In the genomic region with DNA sequence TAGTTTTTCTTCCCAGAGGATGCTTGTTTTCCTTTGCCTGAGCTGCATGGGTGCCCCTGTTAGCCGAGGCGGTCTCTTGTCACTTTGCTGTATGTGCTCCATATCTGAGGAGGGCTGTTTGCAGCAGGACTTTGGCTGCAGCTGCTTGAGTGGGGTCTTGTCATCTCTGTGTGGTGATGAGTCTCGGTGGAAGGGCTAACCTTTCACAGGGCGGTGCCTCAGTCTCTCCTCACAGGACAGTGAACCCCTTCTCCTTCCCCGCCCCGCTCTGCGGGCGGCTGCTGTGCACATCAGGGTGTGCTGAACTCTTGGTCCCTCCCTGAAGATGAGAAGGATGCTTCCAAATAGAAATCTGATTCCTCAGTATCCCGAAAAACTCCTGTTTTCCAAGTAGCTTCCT, we compare ENCODE assay signal across 19 cellular contexts.
A peak's percentile ranks its signal among the peaks of the same experiment; 100 is the strongest.
DNase-seq lines count a peak whose midpoint lies in the region; ATAC-seq and TF ChIP-seq lines count a peak whose summit lies in the region.
"Had no signal": no experiment of that assay in that cellular context is flagged by ENCODE, and none has a peak within 500 bp of the region (broad histone marks: within the 10 kb centered on the region; RNA-seq: fewer than 3 reads in every experiment).

No MANE protein-coding gene starts in this region.

- H3K27ac ChIP-seq in ascending aorta (peak overlapping the region; percentile 96 to 99), tibial artery (peak overlapping the region; percentile 86 to 96)
- H3K27ac ChIP-seq: WERI-Rb-1 had no signal

- peaks cover 3% of the 10 kb centered on the region for H3K9me3 Mint-ChIP-seq in natural killer cell treated with Interleukin-12 subunit alpha and Interleukin-12 subunit beta and Interleukin-15 and Interleukin-18, amount 100 ng/mL, for 72 hours
- H3K9me3 Mint-ChIP-seq in natural killer cell = no peaks in the 10 kb centered on the region
- H3K9me3 Mint-ChIP-seq: activated CD4-positive, alpha-beta memory T cell treated with anti-CD3 and anti-CD28 coated beads, Interleukin-2, amount 10 ng/mL, durations not matched to agents 7 days and 5 days; CD8-positive, alpha-beta memory T cell; effector memory CD8-positive, alpha-beta T cell; stimulated activated naive CD8-positive, alpha-beta T cell treated with anti-CD3 and anti-CD28 coated beads, Interleukin-15, amount 100 ng/mL, for 72 hours had no signal

- peak overlapping the region; percentile 19 to 63 for H3K27ac Mint-ChIP-seq in natural killer cell treated with Interleukin-12 subunit alpha and Interleukin-12 subunit beta and Interleukin-15 and Interleukin-18, amount 100 ng/mL, for 72 hours
- no peak overlapping the region for H3K27ac Mint-ChIP-seq in natural killer cell

- H3K36me3 Mint-ChIP-seq in natural killer cell treated with Interleukin-12 subunit alpha and Interleukin-12 subunit beta and Interleukin-15 and Interleukin-18, amount 100 ng/mL, for 72 hours = peaks cover 9% of the 10 kb centered on the region
- no peaks in the 10 kb centered on the region for H3K36me3 Mint-ChIP-seq in natural killer cell

- peak; percentile 23 for DNase-seq in natural killer cell treated with Interleukin-12 subunit alpha and Interleukin-12 subunit beta and Interleukin-15 and Interleukin-18, amount 100 ng/mL, for 72 hours (ENCODE audit: low spot score)
- DNase-seq in natural killer cell (no peak), ascending aorta (ENCODE audit: low spot score in 2 of 2) (peak in 1 of 2 donors; percentile 53), mesenteric fat pad (ENCODE audit: low spot score) (peak; percentile 75), tibial artery (peak in 1 of 2 donors; percentile 16), A172 (ENCODE audit: low spot score) (no peak)
- DNase-seq in stimulated activated CD8-positive, alpha-beta memory T cell treated with anti-CD3 and anti-CD28 coated beads, Interleukin-4, amount 100 ng/mL, for 48 hours = no peak
- DNase-seq in stimulated activated CD4-positive, alpha-beta T cell treated with anti-CD3 and anti-CD28 coated beads, Interleukin-4, amount 100 ng/mL, for 24 hours = no peak
- DNase-seq: activated CD4-positive, alpha-beta memory T cell treated with anti-CD3 and anti-CD28 coated beads, Interleukin-2, amount 10 ng/mL, durations not matched to agents 7 days and 5 days; caudate nucleus; CD8-positive, alpha-beta memory T cell; effector memory CD8-positive, alpha-beta T cell; islet precursor cell; mesendoderm; NCI-H187 treated with DMSO at 0.1 percent for 48 hours; NCI-H446; RPMI8226; WERI-Rb-1 had no signal

- peaks cover 0 to 14% of the 10 kb centered on the region in 2 donors for H3K36me3 ChIP-seq in ascending aorta
- H3K36me3 ChIP-seq in tibial artery = peaks cover 0 to 27% (median 0%) of the 10 kb centered on the region in 3 donors
- H3K36me3 ChIP-seq: WERI-Rb-1 had no signal

- H3K27me3 Mint-ChIP-seq in natural killer cell treated with Interleukin-12 subunit alpha and Interleukin-12 subunit beta and Interleukin-15 and Interleukin-18, amount 100 ng/mL, for 72 hours = no peaks in the 10 kb centered on the region
- H3K27me3 Mint-ChIP-seq in natural killer cell (ENCODE audit: low read depth in 2 of 2) = no peaks in the 10 kb centered on the region
- H3K27me3 Mint-ChIP-seq: activated CD4-positive, alpha-beta memory T cell treated with anti-CD3 and anti-CD28 coated beads, Interleukin-2, amount 10 ng/mL, durations not matched to agents 7 days and 5 days; CD8-positive, alpha-beta memory T cell; effector memory CD8-positive, alpha-beta T cell; stimulated activated naive CD8-positive, alpha-beta T cell treated with anti-CD3 and anti-CD28 coated beads, Interleukin-15, amount 100 ng/mL, for 72 hours had no signal

- H3K9me3 ChIP-seq in ascending aorta (no peaks in the 10 kb centered on the region), tibial artery (no peaks in the 10 kb centered on the region)

- H3K4me1 ChIP-seq in ascending aorta = peaks cover 10 to 24% of the 10 kb centered on the region in 2 donors
- peaks cover 6 to 44% (median 27%) of the 10 kb centered on the region in 4 donors for H3K4me1 ChIP-seq in tibial artery

- H3K27me3 ChIP-seq in ascending aorta (no peaks in the 10 kb centered on the region), tibial artery (no peaks in the 10 kb centered on the region)

- H3K4me3 ChIP-seq in ascending aorta (no peak overlapping the region), tibial artery (no peak overlapping the region)

- ATAC-seq in natural killer cell treated with Interleukin-12 subunit alpha and Interleukin-12 subunit beta and Interleukin-15 and Interleukin-18, amount 100 ng/mL, for 72 hours = no peak
- no peak for ATAC-seq in natural killer cell

- peaks cover 8 to 24% of the 10 kb centered on the region in 2 donors for H3K4me1 Mint-ChIP-seq in natural killer cell treated with Interleukin-12 subunit alpha and Interleukin-12 subunit beta and Interleukin-15 and Interleukin-18, amount 100 ng/mL, for 72 hours (ENCODE audit: low read depth in 2 of 2)
- H3K4me1 Mint-ChIP-seq in natural killer cell = peaks cover 0 to 15% of the 10 kb centered on the region in 2 donors

- TF ChIP-seq CTCF in natural killer cell (IDR thresholded peaks at IDR 0.05) = no peak
- no peak for TF ChIP-seq CTCF in ascending aorta (IDR thresholded peaks at IDR 0.05)
- TF ChIP-seq CTCF in tibial artery (IDR thresholded peaks at IDR 0.05) = no peak

- peak overlapping the region; percentile 20 for H3K4me3 Mint-ChIP-seq in natural killer cell treated with Interleukin-12 subunit alpha and Interleukin-12 subunit beta and Interleukin-15 and Interleukin-18, amount 100 ng/mL, for 72 hours
- no peak overlapping the region for H3K4me3 Mint-ChIP-seq in natural killer cell
- H3K4me3 Mint-ChIP-seq: activated CD4-positive, alpha-beta memory T cell treated with anti-CD3 and anti-CD28 coated beads, Interleukin-2, amount 10 ng/mL, durations not matched to agents 7 days and 5 days; effector memory CD8-positive, alpha-beta T cell had no signal

- intact Hi-C loops in natural killer cell (cut with micrococcal nuclease) = no loop called here
- intact Hi-C loops in ascending aorta (cut with DNase I) = no loop called here
- intact Hi-C loops in tibial artery (cut with DNase I; ENCODE audit: low total_unique reads) = no loop called here

Comparison
In these comparisons a context has a peak if more than half of its experiments do, and no peak if none do; other contexts are left out.
1. DNase-seq: peak in natural killer cell treated with Interleukin-12 subunit alpha and Interleukin-12 subunit beta and Interleukin-15 and Interleukin-18, amount 100 ng/mL, for 72 hours (single experiment) and mesenteric fat pad (single experiment); none in natural killer cell (single experiment), A172 (single experiment), stimulated activated CD8-positive, alpha-beta memory T cell treated with anti-CD3 and anti-CD28 coated beads, Interleukin-4, amount 100 ng/mL, for 48 hours (single experiment) and stimulated activated CD4-positive, alpha-beta T cell treated with anti-CD3 and anti-CD28 coated beads, Interleukin-4, amount 100 ng/mL, for 24 hours (single experiment).
2. H3K27ac Mint-ChIP-seq: peak in natural killer cell treated with Interleukin-12 subunit alpha and Interleukin-12 subunit beta and Interleukin-15 and Interleukin-18, amount 100 ng/mL, for 72 hours (2 of 2); none in natural killer cell (0 of 2).